19 cellular contexts compared by ENCODE assay signal in the genomic region with DNA sequence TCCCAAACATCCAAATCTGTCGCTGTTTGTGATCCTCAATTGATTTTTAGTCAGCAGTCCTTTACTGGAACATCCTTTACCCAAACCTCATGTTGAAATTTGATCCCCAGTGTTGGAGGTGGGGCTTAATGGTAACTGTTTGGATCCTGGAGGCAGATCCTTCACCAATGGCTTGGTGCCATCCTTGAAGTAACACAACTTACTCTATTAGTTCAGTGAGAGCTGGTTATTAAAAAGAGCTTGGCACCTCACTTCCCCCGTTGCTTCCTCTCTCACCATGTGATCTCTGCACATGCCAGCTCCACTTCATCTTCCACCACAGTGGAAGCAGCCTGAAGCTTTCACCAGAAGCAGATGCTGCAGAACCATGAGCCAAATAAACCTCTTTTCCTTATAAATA. TPM values are rescaled to one million over a fixed set of nuclear protein-coding genes. Genes with fewer than 3 reads are reported as not detected.
DNase-seq lines count a peak whose midpoint lies in the region; ATAC-seq and TF ChIP-seq lines count a peak whose summit lies in the region.
"Had no signal": no experiment of that assay in that cellular context is flagged by ENCODE, and none has a peak within 500 bp of the region (broad histone marks: within the 10 kb centered on the region; RNA-seq: fewer than 3 reads in every experiment).

No MANE protein-coding gene starts in this region.

- BruUV-seq in MCF 10A (replicated peaks; lab: Mats Ljungman, UMichigan) = no TSS peak

- DNase-seq in MCF 10A (ENCODE audit: unreplicated experiment) (peak; percentile 24), breast epithelium (ENCODE audit: low spot score in 2 of 2) (no peak), LNCaP clone FGC (ENCODE audit: low read depth) (peak; percentile 47), endothelial cell (ENCODE audit: low spot score) (no peak), psoas muscle (no peak), EL (no peak), LoVo (ENCODE audit: low spot score) (no peak)
- DNase-seq: ACHN; Calu3; CD4-positive, alpha-beta T cell; DND-41; GOT3; KBM-7; MM.1S; NCI-H1417 treated with DMSO at 0.1 percent for 48 hours; NCI-H2081; NCI-H69; SK-N-SH had no signal

- no peak for TF ChIP-seq CTCF in MCF 10A (IDR thresholded peaks at IDR 0.05; ENCODE audit: unreplicated experiment)
- no peak for TF ChIP-seq CTCF in breast epithelium (IDR thresholded peaks at IDR 0.05)
- no peak for TF ChIP-seq CTCF in LNCaP clone FGC (IDR thresholded peaks at IDR 0.05; ENCODE audit: control insufficient read depth, extremely low read depth, insufficient read depth)
- TF ChIP-seq CTCF in endothelial cell (IDR thresholded peaks at IDR 0.05; ENCODE audit: unreplicated experiment) = no peak
- TF ChIP-seq CTCF in psoas muscle (IDR thresholded peaks at IDR 0.05) = no peak

- TF ChIP-seq POLR2A in breast epithelium (IDR thresholded peaks at IDR 0.05) = no peak

- no peaks in the 10 kb centered on the region for H3K9me3 Mint-ChIP-seq in MCF 10A (ENCODE audit: unreplicated experiment)
- H3K9me3 Mint-ChIP-seq in endothelial cell (ENCODE audit: unreplicated experiment) = peaks cover 7% of the 10 kb centered on the region
- H3K9me3 Mint-ChIP-seq: CD4-positive, alpha-beta T cell had no signal

- H3K36me3 Mint-ChIP-seq in MCF 10A (ENCODE audit: insufficient read depth, unreplicated experiment) (peaks cover 7% of the 10 kb centered on the region), endothelial cell (ENCODE audit: low read depth, unreplicated experiment) (peaks cover 33% of the 10 kb centered on the region)

- H3K27me3 ChIP-seq in breast epithelium (no peaks in the 10 kb centered on the region), psoas muscle (ENCODE audit: insufficient read depth in 3 of 3, low read length in 2 of 3) (no peaks in the 10 kb centered on the region)

- WGBS in psoas muscle, 3 donors = 53 to 75% (median 65%) methylated on average over 2 of the region's 2 CpGs

- H3K4me1 ChIP-seq in breast epithelium (no peaks in the 10 kb centered on the region), psoas muscle (peaks cover 22% of the 10 kb centered on the region)

- H3K27ac Mint-ChIP-seq in MCF 10A (ENCODE audit: low read depth, unreplicated experiment) (no peak overlapping the region), endothelial cell (ENCODE audit: unreplicated experiment) (no peak overlapping the region)
- H3K27ac Mint-ChIP-seq: CD4-positive, alpha-beta T cell had no signal

- no peak overlapping the region for H3K27ac ChIP-seq in breast epithelium
- H3K27ac ChIP-seq in psoas muscle = peak overlapping the region; percentile 42

- CTCF ChIA-PET in MCF 10A (lab: Yijun Ruan, JAX) = interaction anchor here (1.2 to 2.3 kb wide), 3 partner anchors 21 to 45 kb away, joined by 3 to 12 read pairs (median 3); no protein-coding TSS in a partner anchor

- H3K27me3 Mint-ChIP-seq in MCF 10A (ENCODE audit: insufficient read depth, unreplicated experiment) (no peaks in the 10 kb centered on the region), endothelial cell (ENCODE audit: unreplicated experiment) (no peaks in the 10 kb centered on the region)
- H3K27me3 Mint-ChIP-seq: CD4-positive, alpha-beta T cell had no signal

- peak in 3 of 4 donors; percentile 12 to 23 (median 18) for ATAC-seq in psoas muscle
- ATAC-seq in GM19328 (IDR thresholded peaks at IDR 0.05; ENCODE audit: unreplicated experiment) = no peak

- intact Hi-C loops in MCF 10A (cut with micrococcal nuclease) = no loop called here
- intact Hi-C loops in breast epithelium (cut with DNase I; ENCODE audit: low total_unique reads) = no loop called here
- intact Hi-C loops in psoas muscle (cut with DNase I) = no loop called here

- H3K4me3 ChIP-seq in breast epithelium (no peak overlapping the region), LNCaP clone FGC (ENCODE audit: low read depth, low read length) (no peak overlapping the region), psoas muscle (no peak overlapping the region)

- no peaks in the 10 kb centered on the region for H3K9me3 ChIP-seq in breast epithelium
- H3K9me3 ChIP-seq in psoas muscle = no peaks in the 10 kb centered on the region
- H3K9me3 ChIP-seq: SK-N-SH had no signal

- peaks cover 9% of the 10 kb centered on the region for H3K4me1 Mint-ChIP-seq in MCF 10A (ENCODE audit: insufficient read depth, unreplicated experiment)
- H3K4me1 Mint-ChIP-seq in endothelial cell (ENCODE audit: unreplicated experiment) = peaks cover 6% of the 10 kb centered on the region

- no peaks in the 10 kb centered on the region for H3K36me3 ChIP-seq in breast epithelium
- peaks cover 4 to 61% of the 10 kb centered on the region in 2 donors for H3K36me3 ChIP-seq in psoas muscle (ENCODE audit: insufficient read depth in 1 of 2, low read depth in 1 of 2)

- POLR2A ChIA-PET in MCF 10A (lab: Yijun Ruan, JAX) = interaction anchor here (0.9 kb wide), 1 partner anchor 9 kb away, joined by 4 read pairs; no protein-coding TSS in a partner anchor

- H3K4me3 Mint-ChIP-seq in MCF 10A (ENCODE audit: unreplicated experiment) = no peak overlapping the region
- peak overlapping the region; percentile 48 for H3K4me3 Mint-ChIP-seq in endothelial cell (ENCODE audit: unreplicated experiment)
- H3K4me3 Mint-ChIP-seq: CD4-positive, alpha-beta T cell had no signal

RNA-seq across cellular contexts. Expression of a gene that starts 40.3 kb away (rescaled TPM):
- total RNA-seq in MCF 10A (2022) = 2.2 and 2.9 TPM in 2 replicates
- total RNA-seq in breast epithelium = 1 to 10 TPM; 5.4 to 9.0 (median 6.9) TPM
- 20.4 TPM for total RNA-seq in endothelial cell (ENCODE audit: unreplicated experiment)
- total RNA-seq in psoas muscle = 100 to 1,000 TPM in 2 of 4 donors, 10 to 100 TPM in 2; 74.4 to 260 (median 152) TPM
- 100 to 1,000 TPM in 2 of 3 donors, 10 to 100 TPM in 1; 44.2 to 148 (median 145) TPM for polyA plus RNA-seq in psoas muscle

RNA-seq across cellular contexts. Expression of a gene that starts 42.6 kb away (rescaled TPM):
- total RNA-seq in MCF 10A (2022) (146 and 156 TPM in 2 replicates), breast epithelium (100 to 1,000 TPM; 150 to 173 (median 168) TPM), endothelial cell (ENCODE audit: unreplicated experiment) (397 TPM), psoas muscle (100 to 1,000 TPM; 362 to 491 (median 403) TPM)
- polyA plus RNA-seq in psoas muscle = 100 to 1,000 TPM; 237 to 412 (median 384) TPM

RNA-seq across cellular contexts. Expression of a gene that starts 49.9 kb away (rescaled TPM):
- total RNA-seq in MCF 10A (2022) (20.2 and 21.2 TPM in 2 replicates), breast epithelium (10 to 100 TPM; 10.7 to 15.2 (median 13.4) TPM), endothelial cell (ENCODE audit: unreplicated experiment) (41.4 TPM), psoas muscle (1 to 10 TPM; 2.9 to 6.0 (median 3.7) TPM)
- 1 to 10 TPM; 1.6 to 4.5 (median 4.2) TPM for polyA plus RNA-seq in psoas muscle

Comparison
In these comparisons a context has a peak if more than half of its experiments do, and no peak if none do; other contexts are left out.
1. DNase-seq: peak in MCF 10A (single experiment) and LNCaP clone FGC (single experiment); none in breast epithelium (0 of 2), endothelial cell (single experiment), psoas muscle (0 of 2), EL (single experiment) and LoVo (single experiment).